Comparison of ENCODE assay signal across 1 cellular context in genomic region chr1:159924025-159924790, GRCh38.
TF ChIP-seq lines count a peak whose summit lies in the region.

No MANE protein-coding gene starts in this region.

TF ChIP-seq in HepG2, 621 proteins besides CTCF, POLR2A, EP300 and RAD21:
- TF ChIP-seq ATF2 (CRISPR knock-in tag; IDR thresholded peaks at IDR 0.05) = no peak
- no peak for TF ChIP-seq ZNF33B (CRISPR knock-in tag; IDR thresholded peaks at IDR 0.05)
- TF ChIP-seq ZBTB2 (CRISPR knock-in tag; IDR thresholded peaks at IDR 0.05; ENCODE audit: low read depth) = 0 out of 2 replicates have a peak, but pooled peaks have one; percentile 36
- TF ChIP-seq PRDM10 (CRISPR knock-in tag; IDR thresholded peaks at IDR 0.05; ENCODE audit: low read depth) = peak; percentile 20; the same call in 1 of the 2 replicates
- no peak for TF ChIP-seq ZNF446 (CRISPR knock-in tag; IDR thresholded peaks at IDR 0.05)
- no peak for TF ChIP-seq NFE2L1 (CRISPR knock-in tag; IDR thresholded peaks at IDR 0.05; ENCODE audit: borderline replicate concordance)
- no peak; the same call in 1 of the 2 replicates for TF ChIP-seq JUN (CRISPR knock-in tag; IDR thresholded peaks at IDR 0.05)
- no peak for TF ChIP-seq USF2 (IDR thresholded peaks at IDR 0.05; ENCODE audit: low read depth, low read length)
- TF ChIP-seq USF2 (CRISPR knock-in tag; IDR thresholded peaks at IDR 0.05; ENCODE audit: borderline replicate concordance) = no peak
- TF ChIP-seq PHF8 (CRISPR knock-in tag; IDR thresholded peaks at IDR 0.05) = 0 out of 2 replicates have a peak, but pooled peaks have one; percentile 9
- TF ChIP-seq ZNF644 (CRISPR knock-in tag; IDR thresholded peaks at IDR 0.05; ENCODE audit: low read depth) = no peak
- TF ChIP-seq RBFOX2 (IDR thresholded peaks at IDR 0.05; ENCODE audit: low read depth, low read length) = peak; percentile 51; the same call in 1 of the 2 replicates
- peak; percentile 24 for TF ChIP-seq SKI (IDR thresholded peaks at IDR 0.05; ENCODE audit: partially characterized antibody)
- TF ChIP-seq HNRNPK (IDR thresholded peaks at IDR 0.05; ENCODE audit: low read depth, low read length, poor library complexity, severe bottlenecking) = peak; percentile 6
- no peak for TF ChIP-seq ZNF850 (CRISPR knock-in tag; conservative IDR thresholded peaks at IDR 0.05)
- TF ChIP-seq ZNF281 (CRISPR knock-in tag; IDR thresholded peaks at IDR 0.05; ENCODE audit: borderline replicate concordance) = no peak
- no peak for TF ChIP-seq MYNN (CRISPR knock-in tag; IDR thresholded peaks at IDR 0.05; ENCODE audit: low read depth)
- TF ChIP-seq ZNF274 (CRISPR knock-in tag; IDR thresholded peaks at IDR 0.05) = no peak
- TF ChIP-seq ZFP37 (CRISPR knock-in tag; IDR thresholded peaks at IDR 0.05; ENCODE audit: borderline replicate concordance) = no peak
- TF ChIP-seq ZNF839 (CRISPR knock-in tag; IDR thresholded peaks at IDR 0.05; ENCODE audit: borderline replicate concordance) = no peak
- TF ChIP-seq FOSL2 (CRISPR knock-in tag; IDR thresholded peaks at IDR 0.05) = peak; percentile 87
- no peak for TF ChIP-seq HOXA5 (CRISPR knock-in tag; IDR thresholded peaks at IDR 0.05)
- TF ChIP-seq KDM4B (CRISPR knock-in tag; IDR thresholded peaks at IDR 0.05) = no peak
- TF ChIP-seq ZNF562 (CRISPR knock-in tag; IDR thresholded peaks at IDR 0.05; ENCODE audit: borderline replicate concordance) = no peak
- no peak for TF ChIP-seq SAFB2 (CRISPR knock-in tag; IDR thresholded peaks at IDR 0.05; ENCODE audit: borderline replicate concordance, low read depth)
- peak; percentile 64 for TF ChIP-seq PATZ1 (CRISPR knock-in tag; IDR thresholded peaks at IDR 0.05)
- TF ChIP-seq CENPBD1 (CRISPR knock-in tag; IDR thresholded peaks at IDR 0.05; ENCODE audit: borderline replicate concordance, low read depth) = no peak
- no peak for TF ChIP-seq PLSCR1 (CRISPR knock-in tag; IDR thresholded peaks at IDR 0.05; ENCODE audit: borderline replicate concordance)
- no peak for TF ChIP-seq POGK (CRISPR knock-in tag; conservative IDR thresholded peaks at IDR 0.05)
- no peak for TF ChIP-seq KMT2B (CRISPR knock-in tag; IDR thresholded peaks at IDR 0.05)
- TF ChIP-seq ZKSCAN1 (IDR thresholded peaks at IDR 0.05; ENCODE audit: low read length) = no peak
- no peak for TF ChIP-seq CEBPG (CRISPR knock-in tag; IDR thresholded peaks at IDR 0.05)
- peak; percentile 50; the same call in 1 of the 2 replicates for TF ChIP-seq ATF3 (CRISPR knock-in tag; IDR thresholded peaks at IDR 0.05)
- no peak for TF ChIP-seq ZNF296 (CRISPR knock-in tag; conservative IDR thresholded peaks at IDR 0.05)
